16 cellular contexts compared by ENCODE assay signal in genomic region chr14:54715811-54716210, GRCh38.
DNase-seq lines count a peak whose midpoint lies in the region; ATAC-seq and TF ChIP-seq lines count a peak whose summit lies in the region.
"Had no signal": no experiment of that assay in that cellular context is flagged by ENCODE, and none has a peak within 500 bp of the region (broad histone marks: within the 10 kb centered on the region; RNA-seq: fewer than 3 reads in every experiment).

No MANE protein-coding gene starts in this region.

- peak overlapping the region; percentile 21 for H3K9ac ChIP-seq in adipocyte (ENCODE audit: low read length)

- TF ChIP-seq POLR2A in thyroid gland (IDR thresholded peaks at IDR 0.05), result no peak

- no peak for TF ChIP-seq CTCF in left lung (IDR thresholded peaks at IDR 0.05)
- no peak for TF ChIP-seq CTCF in thyroid gland (IDR thresholded peaks at IDR 0.05)

- DNase-seq in GM03348 (ENCODE audit: low spot score) (peak; percentile 16), adipocyte (ENCODE audit: low read depth) (no peak), left lung (no peak), thyroid gland (peak; percentile 55 to 67), NCI-H524 treated with DMSO at 0.1 percent for 48 hours (lab: John Stamatoyannopoulos, UW) (no peak), G401 (ENCODE audit: low spot score) (no peak), NCI-H187 treated with DMSO at 0.1 percent for 48 hours (lab: John Stamatoyannopoulos, UW) (no peak)
- DNase-seq: DND-41, NCI-H1105, NCI-H748 treated with DMSO at 0.1 percent for 48 hours, SHP77 had no signal

- no peaks in the 10 kb centered on the region for H3K9me3 ChIP-seq in adipocyte (ENCODE audit: control insufficient read depth, low read length)
- no peaks in the 10 kb centered on the region for H3K9me3 ChIP-seq in left lung
- no peaks in the 10 kb centered on the region for H3K9me3 ChIP-seq in thyroid gland
- H3K9me3 ChIP-seq: A549, HAP-1 had no signal

- 26 to 43% methylated on average over 1 of the region's 1 CpG for WGBS in thyroid gland, 2 donors

- H3K36me3 ChIP-seq in adipocyte (ENCODE audit: control insufficient read depth, insufficient read depth, low read length, severe bottlenecking), result no peaks in the 10 kb centered on the region
- H3K36me3 ChIP-seq in left lung, result no peaks in the 10 kb centered on the region
- H3K36me3 ChIP-seq in thyroid gland, result no peaks in the 10 kb centered on the region
- H3K36me3 ChIP-seq: HAP-1 had no signal

- intact Hi-C loops in left lung (cut with DNase I), result loop anchor here in 1 of 2 donors (10.0 kb wide), 1 partner anchor 49 kb away; no protein-coding TSS in a partner anchor
- intact Hi-C loops in thyroid gland (cut with DNase I), result no loop called here

- H3K4me3 ChIP-seq in adipocyte (ENCODE audit: low read length) (no peak overlapping the region), left lung (no peak overlapping the region), thyroid gland (replicated peaks in 1 of 3) (no peak overlapping the region)
- H3K4me3 ChIP-seq: A549, HAP-1, K562, SK-N-MC had no signal

- H3K4me1 ChIP-seq in adipocyte (ENCODE audit: control insufficient read depth, insufficient read depth, low read length) (peaks cover 72% of the 10 kb centered on the region), left lung (peaks cover 12 to 14% of the 10 kb centered on the region in 2 donors), thyroid gland (peaks cover 18 to 64% of the 10 kb centered on the region in 2 donors)
- H3K4me1 ChIP-seq: HAP-1 had no signal

- H3K27ac ChIP-seq in left lung (no peak overlapping the region), thyroid gland (peak overlapping the region; percentile 44 to 75 (median 62))
- H3K27ac ChIP-seq: A549, C4-2B, SK-N-MC had no signal

- no peaks in the 10 kb centered on the region for H3K27me3 ChIP-seq in adipocyte (replicated peaks; ENCODE audit: control insufficient read depth, insufficient read depth, low read length)
- H3K27me3 ChIP-seq in left lung, result no peaks in the 10 kb centered on the region
- no peaks in the 10 kb centered on the region for H3K27me3 ChIP-seq in thyroid gland

- in situ Hi-C loops in G401 (cut with HindIII; ENCODE audit: low sequenced_read_pairs), result no loop called here

- ATAC-seq in left lung, result peak; percentile 10

Comparison
In these comparisons a context has a peak if more than half of its experiments do, and no peak if none do; other contexts are left out.
1. DNase-seq: peak in GM03348 (single experiment) and thyroid gland (2 of 2); none in adipocyte (single experiment), left lung (0 of 2), NCI-H524 treated with DMSO at 0.1 percent for 48 hours (single experiment), G401 (single experiment) and NCI-H187 treated with DMSO at 0.1 percent for 48 hours (single experiment).
2. H3K27ac ChIP-seq: peak in thyroid gland (3 of 3); none in left lung (0 of 2).